8 cellular contexts compared by ENCODE assay signal in genomic region chr3:197750863-197751737, GRCh38. TPM values are rescaled to one million over a fixed set of nuclear protein-coding genes. Genes with fewer than 3 reads are reported as not detected.
DNase-seq lines count a peak whose midpoint lies in the region; ATAC-seq, FAIRE-seq and TF ChIP-seq lines count a peak whose summit lies in the region.

No MANE protein-coding gene starts in this region.

- H3K79me2 ChIP-seq in astrocyte (ENCODE audit: insufficient read depth, low read length), result peaks cover 56% of the 10 kb centered on the region

- H4K20me1 ChIP-seq in astrocyte (ENCODE audit: insufficient read depth, low read length), result peaks cover 52% of the 10 kb centered on the region

- H3K27ac Mint-ChIP-seq in astrocyte (ENCODE audit: unreplicated experiment), result peak overlapping the region; percentile 80

- no peak for TF ChIP-seq CTCF in 22Rv1 (IDR thresholded peaks at IDR 0.05)
- no peak for TF ChIP-seq CTCF in astrocyte (IDR thresholded peaks at IDR 0.05; ENCODE audit: insufficient read depth, low read depth, low read length)
- TF ChIP-seq CTCF in retinal pigment epithelial cell (conservative IDR thresholded peaks at IDR 0.05; ENCODE audit: low read depth, low read length), result no peak

- peak; percentile 61 for DNase-seq in RPMI8226
- DNase-seq in astrocyte (ENCODE audit: low read depth), result peak; percentile 12
- DNase-seq in hypothalamus (lab: John Stamatoyannopoulos, UW), result peak in 30 of 51 donors; percentile 5 to 68 (median 26)
- DNase-seq in retinal pigment epithelial cell (ENCODE audit: low read depth), result no peak
- DNase-seq in frontal cortex (ENCODE audit: low spot score in 2 of 2), result no peak

- peaks cover 17% of the 10 kb centered on the region for H3K4me1 ChIP-seq in astrocyte (ENCODE audit: insufficient read depth, low read length)

- FAIRE-seq in astrocyte (lab: Jason Lieb, UNC) (no peak), frontal cortex (lab: Jason Lieb, UNC) (no peak)

- H3K9ac ChIP-seq in astrocyte (ENCODE audit: low read length), result peak overlapping the region; percentile 84

- no peaks in the 10 kb centered on the region for H3K36me3 ChIP-seq in astrocyte (ENCODE audit: insufficient read depth, low read length)

- H3K4me3 ChIP-seq in astrocyte (ENCODE audit: insufficient read depth, low read depth, low read length), result peak overlapping the region; percentile 91
- peak overlapping the region; percentile 79 for H3K4me3 ChIP-seq in retinal pigment epithelial cell (ENCODE audit: low read length)

- no peaks in the 10 kb centered on the region for H3K9me3 ChIP-seq in astrocyte (ENCODE audit: insufficient read depth, low read depth, low read length)

- H3K4me1 Mint-ChIP-seq in astrocyte (ENCODE audit: low read depth, unreplicated experiment), result peaks cover 16% of the 10 kb centered on the region

- H3K4me3 Mint-ChIP-seq in astrocyte (ENCODE audit: unreplicated experiment), result peak overlapping the region; percentile 94

- H3K27me3 Mint-ChIP-seq in astrocyte (ENCODE audit: low read depth, unreplicated experiment), result no peaks in the 10 kb centered on the region

- no peaks in the 10 kb centered on the region for H3K36me3 Mint-ChIP-seq in astrocyte (ENCODE audit: low read depth, unreplicated experiment)

- peak overlapping the region; percentile 87 for H3K27ac ChIP-seq in 22Rv1
- peak overlapping the region; percentile 87 for H3K27ac ChIP-seq in astrocyte (ENCODE audit: low read depth, low read length)

- no peaks in the 10 kb centered on the region for H3K9me3 Mint-ChIP-seq in astrocyte (ENCODE audit: unreplicated experiment)

- H3K27me3 ChIP-seq in astrocyte (ENCODE audit: insufficient read depth, low read length), result no peaks in the 10 kb centered on the region

- peak overlapping the region; percentile 29 for H2AFZ ChIP-seq in astrocyte (ENCODE audit: low read depth, low read length)

- peak overlapping the region; percentile 85 for H3K4me2 ChIP-seq in astrocyte (ENCODE audit: low read length)

- no peak for ATAC-seq in GM18505 (IDR thresholded peaks at IDR 0.05; ENCODE audit: unreplicated experiment)
- ATAC-seq in GM21619 (IDR thresholded peaks at IDR 0.05; ENCODE audit: unreplicated experiment), result no peak

- TF ChIP-seq POLR2A in GM18505 (IDR thresholded peaks at IDR 0.05; ENCODE audit: borderline replicate concordance, extremely low read depth, insufficient read depth, insufficient read length), result peak; percentile 32

RNA-seq across cellular contexts. Expression of gene FYTTD1, which starts 1.4 kb away (rescaled TPM):
- 82.8 and 89.1 TPM in 2 replicates for total RNA-seq in astrocyte
- 61.1 TPM for total RNA-seq in frontal cortex

RNA-seq across cellular contexts. Expression of gene RUBCN, which starts 14.4 kb away (rescaled TPM):
- total RNA-seq in astrocyte (21.2 and 28.2 TPM in 2 replicates), frontal cortex (27.3 TPM)

RNA-seq across cellular contexts. Expression of gene LRCH3, which starts 40.0 kb away (rescaled TPM):
- total RNA-seq in astrocyte (42.1 and 49.6 TPM in 2 replicates), frontal cortex (71.7 TPM)

Comparison
In these comparisons a context has a peak if more than half of its experiments do, and no peak if none do; other contexts are left out.
1. DNase-seq: peak in RPMI8226 (single experiment), astrocyte (single experiment) and hypothalamus (30 of 51); none in retinal pigment epithelial cell (single experiment) and frontal cortex (0 of 2).